In genomic region chr19:35029737-35030256, GRCh38 we compare ENCODE assay signal across 8 cellular contexts. TPM values are rescaled to one million over a fixed set of nuclear protein-coding genes. Genes with fewer than 3 reads are reported as not detected.
DNase-seq lines count a peak whose midpoint lies in the region; ATAC-seq and TF ChIP-seq lines count a peak whose summit lies in the region.

No MANE protein-coding gene starts in this region.

- DNase-seq in DMS53 (lab: John Stamatoyannopoulos, UW) (peak; percentile 61), PC-9 (no peak), prostate gland (ENCODE audit: low spot score) (no peak), NAMALWA (ENCODE audit: low spot score) (no peak), NCI-H1436 (lab: John Stamatoyannopoulos, UW) (no peak), NCI-H2107 (lab: John Stamatoyannopoulos, UW) (no peak)

- TF ChIP-seq POLR2A in prostate gland (IDR thresholded peaks at IDR 0.05): no peak

- H3K4me3 ChIP-seq in PC-9: peak overlapping the region; percentile 40; the same call in 1 of the 2 replicates
- H3K4me3 ChIP-seq in esophagus (ENCODE audit: low read depth in 1 of 2, low read length in 2 of 2): peak overlapping the region; percentile 28 to 49
- H3K4me3 ChIP-seq in prostate gland: peak overlapping the region; percentile 40 to 60

- peaks cover 23% of the 10 kb centered on the region for H3F3A ChIP-seq in PC-9 (ENCODE audit: insufficient read depth, low read depth)

- BruUV-seq in PC-9 (replicated peaks; lab: Mats Ljungman, UMichigan): no TSS peak

- H3K4me1 ChIP-seq in PC-9 (replicated peaks; ENCODE audit: insufficient read depth) (peaks cover 12% of the 10 kb centered on the region; the same call in 1 of the 2 replicates), esophagus (ENCODE audit: control insufficient read depth in 2 of 2, insufficient read depth in 2 of 2, low read length in 1 of 2) (peaks cover 5% of the 10 kb centered on the region in 2 donors), prostate gland (replicated peaks) (no peaks in the 10 kb centered on the region)

- H3K9me2 ChIP-seq in PC-9 (ENCODE audit: insufficient read depth): no peaks in the 10 kb centered on the region

- H3K9me3 ChIP-seq in PC-9 (ENCODE audit: insufficient read depth, low read depth): no peaks in the 10 kb centered on the region
- H3K9me3 ChIP-seq in esophagus (ENCODE audit: control insufficient read depth in 2 of 2, insufficient read depth in 1 of 2, low read depth in 1 of 2, low read length in 1 of 2): no peaks in the 10 kb centered on the region
- H3K9me3 ChIP-seq in prostate gland: no peaks in the 10 kb centered on the region

- no peaks in the 10 kb centered on the region for H4K20me1 ChIP-seq in PC-9 (ENCODE audit: insufficient read depth)

- no peak for ATAC-seq in HG02588 (IDR thresholded peaks at IDR 0.05; ENCODE audit: unreplicated experiment)

- H3K27ac ChIP-seq in PC-9 (no peak overlapping the region), esophagus (ENCODE audit: low read depth in 2 of 2, low read length in 1 of 2) (no peak overlapping the region), prostate gland (no peak overlapping the region)

- intact Hi-C loops in PC-9 (cut with micrococcal nuclease; ENCODE audit: unreplicated experiment): no loop called here
- intact Hi-C loops in prostate gland (cut with DNase I): no loop called here

- POLR2A ChIA-PET in PC-9 (lab: Charles Lee; ENCODE audit: unreplicated experiment): no interaction called here

- H3K4me2 ChIP-seq in PC-9: peak overlapping the region; percentile 77

- no peaks in the 10 kb centered on the region for H3K79me2 ChIP-seq in PC-9 (ENCODE audit: low read depth)

- 13 to 15% methylated on average over 11 of the region's 11 CpGs for WGBS in esophagus, 2 donors
- WGBS in prostate gland: 20% methylated on average over 9 of the region's 11 CpGs

- H3K27me3 ChIP-seq in PC-9 (ENCODE audit: insufficient read depth, low read depth) (peaks cover 21% of the 10 kb centered on the region), esophagus (ENCODE audit: control insufficient read depth in 1 of 2, insufficient read depth in 2 of 2, low read length in 2 of 2) (no peaks in the 10 kb centered on the region), prostate gland (replicated peaks; ENCODE audit: insufficient read depth) (no peaks in the 10 kb centered on the region)

- TF ChIP-seq CTCF in PC-9 (conservative IDR thresholded peaks at IDR 0.05) (no peak), prostate gland (IDR thresholded peaks at IDR 0.05) (no peak)

- CTCF ChIA-PET in PC-9 (lab: Charles Lee): no interaction called here

- no peak overlapping the region for H2AFZ ChIP-seq in PC-9

- H3K36me3 ChIP-seq in PC-9 (ENCODE audit: low read depth) (no peaks in the 10 kb centered on the region), esophagus (ENCODE audit: control insufficient read depth in 2 of 2, insufficient read depth in 2 of 2, low read length in 1 of 2) (peaks cover 7 to 16% of the 10 kb centered on the region in 2 donors), prostate gland (peaks cover 0 to 6% of the 10 kb centered on the region in 2 donors)

RNA-seq across cellular contexts. Expression of gene SCN1B, which starts 0.5 kb away (rescaled TPM):
- 2.4 and 3.0 TPM in 2 replicates for total RNA-seq in PC-9 (2021)
- 1 to 10 TPM in 1 of 2 donors, under 1 TPM in 1; 0.73 to 1.1 TPM for polyA plus RNA-seq in esophagus
- 10 to 100 TPM in 1 of 2 donors, 1 to 10 TPM in 1; 9.7 to 10.6 TPM for total RNA-seq in prostate gland

RNA-seq across cellular contexts. Expression of gene HPN, which starts 11.7 kb away (rescaled TPM):
- total RNA-seq in PC-9 (2021) (12.3 and 19.2 TPM in 2 replicates), prostate gland (10 to 100 TPM; 14.8 to 22.6 TPM)
- under 1 TPM; 0.04 to 0.16 TPM for polyA plus RNA-seq in esophagus

RNA-seq across cellular contexts. Expression of gene GRAMD1A, which starts 29.7 kb away (rescaled TPM):
- 62.7 and 105 TPM in 2 replicates for total RNA-seq in PC-9 (2021)
- polyA plus RNA-seq in esophagus: 10 to 100 TPM; 11.7 to 14.0 TPM
- total RNA-seq in prostate gland: 100 to 1,000 TPM in 1 of 2 donors, 10 to 100 TPM in 1; 32.2 to 120 TPM
